In genomic region chr14:92794961-92795360, GRCh38 we compare ENCODE assay signal across 1 cellular context.
A peak's percentile ranks its signal among the peaks of the same experiment; 100 is the strongest.
TF ChIP-seq lines count a peak whose summit lies in the region.

No MANE protein-coding gene starts in this region.

TF ChIP-seq in HepG2, 621 proteins besides CTCF, POLR2A, EP300 and RAD21:
- no peak for TF ChIP-seq ZNF749 (CRISPR knock-in tag; IDR thresholded peaks at IDR 0.05; ENCODE audit: borderline replicate concordance)
- TF ChIP-seq ZNF121 (CRISPR knock-in tag; IDR thresholded peaks at IDR 0.05): peak; percentile 81
- no peak for TF ChIP-seq ZSCAN31 (CRISPR knock-in tag; IDR thresholded peaks at IDR 0.05; ENCODE audit: low read depth)
- no peak for TF ChIP-seq MTF2 (CRISPR knock-in tag; IDR thresholded peaks at IDR 0.05; ENCODE audit: borderline replicate concordance)
- TF ChIP-seq, protein P1, sequence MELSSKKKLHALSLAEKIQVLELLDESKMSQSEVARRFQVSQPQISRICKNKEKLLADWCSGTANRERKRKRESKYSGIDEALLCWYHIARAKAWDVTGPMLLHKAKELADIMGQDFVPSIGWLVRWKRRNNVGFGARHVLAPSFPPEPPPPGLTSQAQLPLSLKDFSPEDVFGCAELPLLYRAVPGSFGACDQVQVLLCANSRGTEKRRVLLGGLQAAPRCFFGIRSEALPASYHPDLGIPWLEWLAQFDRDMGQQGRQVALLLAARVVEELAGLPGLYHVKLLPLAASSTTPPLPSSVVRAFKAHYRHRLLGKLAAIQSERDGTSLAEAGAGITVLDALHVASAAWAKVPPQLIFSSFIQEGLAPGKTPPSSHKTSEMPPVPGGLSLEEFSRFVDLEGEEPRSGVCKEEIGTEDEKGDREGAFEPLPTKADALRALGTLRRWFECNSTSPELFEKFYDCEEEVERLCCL (CRISPR knock-in tag; IDR thresholded peaks at IDR 0.05; ENCODE audit: borderline replicate concordance): peak; percentile 53; the same call in 1 of the 2 replicates
- no peak for TF ChIP-seq MXI1 (IDR thresholded peaks at IDR 0.05; ENCODE audit: borderline replicate concordance, low read depth, low read length)
- TF ChIP-seq, protein P2, sequence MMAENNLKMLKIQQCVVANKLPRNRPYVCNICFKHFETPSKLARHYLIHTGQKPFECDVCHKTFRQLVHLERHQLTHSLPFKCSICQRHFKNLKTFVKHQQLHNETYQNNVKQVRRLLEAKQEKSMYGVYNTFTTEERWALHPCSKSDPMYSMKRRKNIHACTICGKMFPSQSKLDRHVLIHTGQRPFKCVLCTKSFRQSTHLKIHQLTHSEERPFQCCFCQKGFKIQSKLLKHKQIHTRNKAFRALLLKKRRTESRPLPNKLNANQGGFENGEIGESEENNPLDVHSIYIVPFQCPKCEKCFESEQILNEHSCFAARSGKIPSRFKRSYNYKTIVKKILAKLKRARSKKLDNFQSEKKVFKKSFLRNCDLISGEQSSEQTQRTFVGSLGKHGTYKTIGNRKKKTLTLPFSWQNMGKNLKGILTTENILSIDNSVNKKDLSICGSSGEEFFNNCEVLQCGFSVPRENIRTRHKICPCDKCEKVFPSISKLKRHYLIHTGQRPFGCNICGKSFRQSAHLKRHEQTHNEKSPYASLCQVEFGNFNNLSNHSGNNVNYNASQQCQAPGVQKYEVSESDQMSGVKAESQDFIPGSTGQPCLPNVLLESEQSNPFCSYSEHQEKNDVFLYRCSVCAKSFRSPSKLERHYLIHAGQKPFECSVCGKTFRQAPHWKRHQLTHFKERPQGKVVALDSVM (CRISPR knock-in tag; IDR thresholded peaks at IDR 0.05): peak; percentile 97
- 0 out of 2 replicates have a peak, but pooled peaks have one; percentile 29 for TF ChIP-seq ZMYM3 (CRISPR knock-in tag; IDR thresholded peaks at IDR 0.05)
- no peak for TF ChIP-seq NR2C2 (CRISPR knock-in tag; IDR thresholded peaks at IDR 0.05; ENCODE audit: borderline replicate concordance)
- TF ChIP-seq, protein P3, sequence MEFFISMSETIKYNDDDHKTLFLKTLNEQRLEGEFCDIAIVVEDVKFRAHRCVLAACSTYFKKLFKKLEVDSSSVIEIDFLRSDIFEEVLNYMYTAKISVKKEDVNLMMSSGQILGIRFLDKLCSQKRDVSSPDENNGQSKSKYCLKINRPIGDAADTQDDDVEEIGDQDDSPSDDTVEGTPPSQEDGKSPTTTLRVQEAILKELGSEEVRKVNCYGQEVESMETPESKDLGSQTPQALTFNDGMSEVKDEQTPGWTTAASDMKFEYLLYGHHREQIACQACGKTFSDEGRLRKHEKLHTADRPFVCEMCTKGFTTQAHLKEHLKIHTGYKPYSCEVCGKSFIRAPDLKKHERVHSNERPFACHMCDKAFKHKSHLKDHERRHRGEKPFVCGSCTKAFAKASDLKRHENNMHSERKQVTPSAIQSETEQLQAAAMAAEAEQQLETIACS (CRISPR knock-in tag; IDR thresholded peaks at IDR 0.05): no peak
- no peak for TF ChIP-seq DPF2 (CRISPR knock-in tag; IDR thresholded peaks at IDR 0.05; ENCODE audit: borderline replicate concordance, low read depth)
- TF ChIP-seq CBX5 (CRISPR knock-in tag; IDR thresholded peaks at IDR 0.05; ENCODE audit: borderline replicate concordance): no peak
- no peak for TF ChIP-seq ZNF124 (CRISPR knock-in tag; IDR thresholded peaks at IDR 0.05)
- no peak for TF ChIP-seq ISX (CRISPR knock-in tag; conservative IDR thresholded peaks at IDR 0.05)
- no peak for TF ChIP-seq GTF2F1 (IDR thresholded peaks at IDR 0.05; ENCODE audit: low read length)
- no peak for TF ChIP-seq SRF (IDR thresholded peaks at IDR 0.05; ENCODE audit: low read depth, low read length)
- no peak for TF ChIP-seq SKI (IDR thresholded peaks at IDR 0.05; ENCODE audit: partially characterized antibody)
- no peak for TF ChIP-seq ZNF333 (CRISPR knock-in tag; IDR thresholded peaks at IDR 0.05; ENCODE audit: borderline replicate concordance)
- no peak for TF ChIP-seq HMG20B (CRISPR knock-in tag; conservative IDR thresholded peaks at IDR 0.05)
- TF ChIP-seq, protein P4, sequence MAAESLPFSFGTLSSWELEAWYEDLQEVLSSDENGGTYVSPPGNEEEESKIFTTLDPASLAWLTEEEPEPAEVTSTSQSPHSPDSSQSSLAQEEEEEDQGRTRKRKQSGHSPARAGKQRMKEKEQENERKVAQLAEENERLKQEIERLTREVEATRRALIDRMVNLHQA (CRISPR knock-in tag; IDR thresholded peaks at IDR 0.05): no peak
